1 cellular context compared by ENCODE assay signal in the genomic region with DNA sequence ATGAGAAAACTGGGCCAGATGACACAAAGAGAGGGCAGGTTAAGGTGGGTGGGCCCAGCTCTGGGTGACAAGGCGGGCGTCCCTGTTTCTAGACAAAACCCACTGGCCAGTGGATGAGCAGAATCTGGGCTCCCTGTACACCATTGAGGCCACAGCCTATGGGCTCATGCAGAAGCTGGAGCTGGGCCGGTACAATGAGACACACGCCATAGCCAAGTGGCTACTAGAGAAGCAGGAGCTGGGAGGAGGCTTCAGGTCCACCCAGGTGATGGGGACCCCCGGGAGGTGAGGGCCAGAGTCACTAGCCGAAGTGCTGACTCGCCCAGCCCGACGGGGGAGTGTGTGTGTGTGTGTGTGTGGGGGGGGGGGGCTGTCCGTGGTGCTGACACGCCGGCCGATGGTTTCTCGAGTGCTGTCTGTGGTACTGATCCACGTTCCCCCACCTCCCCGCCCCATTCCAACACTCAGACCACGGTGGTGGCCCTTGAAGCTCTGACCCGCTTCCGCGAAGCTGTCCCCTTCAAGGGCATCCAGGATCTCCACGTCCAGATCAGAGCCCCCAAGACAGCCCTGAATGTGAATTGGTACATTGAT.
TF ChIP-seq lines count a peak whose summit lies in the region.

No MANE protein-coding gene starts in this region.

TF ChIP-seq in HepG2, 621 proteins besides CTCF, POLR2A, EP300 and RAD21:
- TF ChIP-seq, protein P1, sequence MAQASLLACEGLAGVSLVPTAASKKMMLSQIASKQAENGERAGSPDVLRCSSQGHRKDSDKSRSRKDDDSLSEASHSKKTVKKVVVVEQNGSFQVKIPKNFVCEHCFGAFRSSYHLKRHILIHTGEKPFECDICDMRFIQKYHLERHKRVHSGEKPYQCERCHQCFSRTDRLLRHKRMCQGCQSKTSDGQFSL (CRISPR knock-in tag; IDR thresholded peaks at IDR 0.05): peak; percentile 78; the same call in 1 of the 2 replicates
- TF ChIP-seq, protein P2, sequence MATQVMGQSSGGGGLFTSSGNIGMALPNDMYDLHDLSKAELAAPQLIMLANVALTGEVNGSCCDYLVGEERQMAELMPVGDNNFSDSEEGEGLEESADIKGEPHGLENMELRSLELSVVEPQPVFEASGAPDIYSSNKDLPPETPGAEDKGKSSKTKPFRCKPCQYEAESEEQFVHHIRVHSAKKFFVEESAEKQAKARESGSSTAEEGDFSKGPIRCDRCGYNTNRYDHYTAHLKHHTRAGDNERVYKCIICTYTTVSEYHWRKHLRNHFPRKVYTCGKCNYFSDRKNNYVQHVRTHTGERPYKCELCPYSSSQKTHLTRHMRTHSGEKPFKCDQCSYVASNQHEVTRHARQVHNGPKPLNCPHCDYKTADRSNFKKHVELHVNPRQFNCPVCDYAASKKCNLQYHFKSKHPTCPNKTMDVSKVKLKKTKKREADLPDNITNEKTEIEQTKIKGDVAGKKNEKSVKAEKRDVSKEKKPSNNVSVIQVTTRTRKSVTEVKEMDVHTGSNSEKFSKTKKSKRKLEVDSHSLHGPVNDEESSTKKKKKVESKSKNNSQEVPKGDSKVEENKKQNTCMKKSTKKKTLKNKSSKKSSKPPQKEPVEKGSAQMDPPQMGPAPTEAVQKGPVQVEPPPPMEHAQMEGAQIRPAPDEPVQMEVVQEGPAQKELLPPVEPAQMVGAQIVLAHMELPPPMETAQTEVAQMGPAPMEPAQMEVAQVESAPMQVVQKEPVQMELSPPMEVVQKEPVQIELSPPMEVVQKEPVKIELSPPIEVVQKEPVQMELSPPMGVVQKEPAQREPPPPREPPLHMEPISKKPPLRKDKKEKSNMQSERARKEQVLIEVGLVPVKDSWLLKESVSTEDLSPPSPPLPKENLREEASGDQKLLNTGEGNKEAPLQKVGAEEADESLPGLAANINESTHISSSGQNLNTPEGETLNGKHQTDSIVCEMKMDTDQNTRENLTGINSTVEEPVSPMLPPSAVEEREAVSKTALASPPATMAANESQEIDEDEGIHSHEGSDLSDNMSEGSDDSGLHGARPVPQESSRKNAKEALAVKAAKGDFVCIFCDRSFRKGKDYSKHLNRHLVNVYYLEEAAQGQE (IDR thresholded peaks at IDR 0.05; ENCODE audit: borderline replicate concordance in 1 of 2, low read depth in 1 of 2, low read length in 2 of 2): peak; percentile 69 to 93
- TF ChIP-seq, protein P3, sequence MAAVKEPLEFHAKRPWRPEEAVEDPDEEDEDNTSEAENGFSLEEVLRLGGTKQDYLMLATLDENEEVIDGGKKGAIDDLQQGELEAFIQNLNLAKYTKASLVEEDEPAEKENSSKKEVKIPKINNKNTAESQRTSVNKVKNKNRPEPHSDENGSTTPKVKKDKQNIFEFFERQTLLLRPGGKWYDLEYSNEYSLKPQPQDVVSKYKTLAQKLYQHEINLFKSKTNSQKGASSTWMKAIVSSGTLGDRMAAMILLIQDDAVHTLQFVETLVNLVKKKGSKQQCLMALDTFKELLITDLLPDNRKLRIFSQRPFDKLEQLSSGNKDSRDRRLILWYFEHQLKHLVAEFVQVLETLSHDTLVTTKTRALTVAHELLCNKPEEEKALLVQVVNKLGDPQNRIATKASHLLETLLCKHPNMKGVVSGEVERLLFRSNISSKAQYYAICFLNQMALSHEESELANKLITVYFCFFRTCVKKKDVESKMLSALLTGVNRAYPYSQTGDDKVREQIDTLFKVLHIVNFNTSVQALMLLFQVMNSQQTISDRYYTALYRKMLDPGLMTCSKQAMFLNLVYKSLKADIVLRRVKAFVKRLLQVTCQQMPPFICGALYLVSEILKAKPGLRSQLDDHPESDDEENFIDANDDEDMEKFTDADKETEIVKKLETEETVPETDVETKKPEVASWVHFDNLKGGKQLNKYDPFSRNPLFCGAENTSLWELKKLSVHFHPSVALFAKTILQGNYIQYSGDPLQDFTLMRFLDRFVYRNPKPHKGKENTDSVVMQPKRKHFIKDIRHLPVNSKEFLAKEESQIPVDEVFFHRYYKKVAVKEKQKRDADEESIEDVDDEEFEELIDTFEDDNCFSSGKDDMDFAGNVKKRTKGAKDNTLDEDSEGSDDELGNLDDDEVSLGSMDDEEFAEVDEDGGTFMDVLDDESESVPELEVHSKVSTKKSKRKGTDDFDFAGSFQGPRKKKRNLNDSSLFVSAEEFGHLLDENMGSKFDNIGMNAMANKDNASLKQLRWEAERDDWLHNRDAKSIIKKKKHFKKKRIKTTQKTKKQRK (IDR thresholded peaks at IDR 0.05; ENCODE audit: low read length): no peak
- TF ChIP-seq EHMT2 (IDR thresholded peaks at IDR 0.05; ENCODE audit: borderline replicate concordance, low read depth, low read length) (peak; percentile 61; the same call in 1 of the 2 replicates), MIER2 (CRISPR knock-in tag; IDR thresholded peaks at IDR 0.05) (peak; percentile 91)
